In genomic region chr6:68238097-68238597, GRCh38 we compare ENCODE assay signal across 12 cellular contexts.
A peak's percentile ranks its signal among the peaks of the same experiment; 100 is the strongest.
DNase-seq lines count a peak whose midpoint lies in the region; ATAC-seq and TF ChIP-seq lines count a peak whose summit lies in the region.
"Had no signal": no experiment of that assay in that cellular context is flagged by ENCODE, and none has a peak within 500 bp of the region (broad histone marks: within the 10 kb centered on the region; RNA-seq: fewer than 3 reads in every experiment).

No MANE protein-coding gene starts in this region.

- H3K27ac Mint-ChIP-seq in natural killer cell = no peak overlapping the region

- TF ChIP-seq CTCF in RWPE2 (IDR thresholded peaks at IDR 0.05; ENCODE audit: poor library complexity, severe bottlenecking) = no peak
- no peak for TF ChIP-seq CTCF in natural killer cell (IDR thresholded peaks at IDR 0.05)

- no peaks in the 10 kb centered on the region for H3K36me3 ChIP-seq in RWPE2 (ENCODE audit: low read depth)
- H3K36me3 ChIP-seq: heart right ventricle had no signal

- DNase-seq in RWPE2 (ENCODE audit: low spot score) = no peak
- peak; percentile 39 for DNase-seq in myocyte (ENCODE audit: low read depth)
- DNase-seq in DMS153 (lab: John Stamatoyannopoulos, UW) = no peak
- no peak for DNase-seq in natural killer cell
- no peak for DNase-seq in NCI-H146 (lab: John Stamatoyannopoulos, UW)
- no peak for DNase-seq in COR-L47 (lab: John Stamatoyannopoulos, UW)
- DNase-seq: activated CD8-positive, alpha-beta memory T cell treated with anti-CD3 and anti-CD28 coated beads, Interleukin-2, amount 50 U/mL, for 4 hours; central memory CD4-positive, alpha-beta T cell; heart right ventricle; NCI-H2227 treated with DMSO at 0.1 percent for 48 hours had no signal

- no peak overlapping the region for H3K4me3 ChIP-seq in RWPE2 (ENCODE audit: severe bottlenecking)
- H3K4me3 ChIP-seq: heart right ventricle had no signal

- peaks cover 7% of the 10 kb centered on the region for H3K36me3 Mint-ChIP-seq in natural killer cell

- H3K9me3 ChIP-seq in RWPE2 (ENCODE audit: severe bottlenecking) = no peaks in the 10 kb centered on the region

- intact Hi-C loops in natural killer cell (cut with micrococcal nuclease) = no loop called here

- no peaks in the 10 kb centered on the region for H3K4me1 Mint-ChIP-seq in natural killer cell

- no peaks in the 10 kb centered on the region for H3K27me3 Mint-ChIP-seq in natural killer cell (ENCODE audit: low read depth in 2 of 2)

- H3K4me3 Mint-ChIP-seq in natural killer cell = no peak overlapping the region

- peaks cover 9 to 13% of the 10 kb centered on the region in 2 donors for H3K9me3 Mint-ChIP-seq in natural killer cell

- peaks cover 22% of the 10 kb centered on the region for H3K4me1 ChIP-seq in RWPE2 (ENCODE audit: insufficient read depth, poor library complexity, severe bottlenecking)
- H3K4me1 ChIP-seq: heart right ventricle had no signal

- peak; percentile 59 for ATAC-seq in GM19397 (IDR thresholded peaks at IDR 0.05; ENCODE audit: unreplicated experiment)
- peak; percentile 77 for ATAC-seq in HG03097 (IDR thresholded peaks at IDR 0.05; ENCODE audit: low FRiP score, unreplicated experiment)
- ATAC-seq in RWPE2 (ENCODE audit: low read depth) = peak; percentile 54; the same call in 2 of the 3 replicates
- no peak for ATAC-seq in natural killer cell
- ATAC-seq: heart right ventricle had no signal

- H3K27ac ChIP-seq in RWPE2 (ENCODE audit: poor library complexity, severe bottlenecking) = no peak overlapping the region
- H3K27ac ChIP-seq: heart right ventricle had no signal

- no peaks in the 10 kb centered on the region for H3K27me3 ChIP-seq in RWPE2 (ENCODE audit: insufficient read depth, poor library complexity, severe bottlenecking)
- H3K27me3 ChIP-seq: heart right ventricle had no signal

Comparison
In these comparisons a context has a peak if more than half of its experiments do, and no peak if none do; other contexts are left out.
1. ATAC-seq: peak in GM19397 (single experiment), HG03097 (single experiment) and RWPE2 (single experiment); none in natural killer cell (0 of 3).